20 cellular contexts compared by ENCODE assay signal in the genomic region with DNA sequence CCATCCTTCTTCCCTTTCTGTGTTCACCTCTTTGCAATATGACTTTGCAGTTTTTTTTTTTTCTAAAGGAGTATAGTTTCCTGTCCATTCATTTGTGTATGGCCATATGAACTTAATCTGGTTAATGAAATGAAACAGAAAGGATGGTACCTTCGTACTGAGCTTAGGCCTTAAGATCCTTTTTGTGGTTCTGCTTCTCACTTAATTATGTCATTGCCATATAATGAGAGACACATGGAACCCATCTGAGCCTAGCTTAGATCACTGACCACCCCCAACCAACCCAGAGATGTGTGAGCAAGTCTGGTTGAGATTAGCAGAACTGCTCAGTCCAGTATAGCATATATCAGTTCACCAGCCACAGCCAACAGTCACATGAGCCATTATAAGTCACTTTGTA.
DNase-seq lines count a peak whose midpoint lies in the region; ATAC-seq and TF ChIP-seq lines count a peak whose summit lies in the region.
"Had no signal": no experiment of that assay in that cellular context is flagged by ENCODE, and none has a peak within 500 bp of the region (broad histone marks: within the 10 kb centered on the region; RNA-seq: fewer than 3 reads in every experiment).

No MANE protein-coding gene starts in this region.

- DNase-seq in BE2C: peak; percentile 44
- peak; percentile 43 for DNase-seq in SK-N-DZ (ENCODE audit: low spot score)
- no peak for DNase-seq in SKM-1 treated with dmso at 0.1 percent for 144 hours (lab: John Stamatoyannopoulos, UW; ENCODE audit: unreplicated experiment)
- DNase-seq in GM19240 (ENCODE audit: insufficient read length, low spot score): no peak
- DNase-seq in activated gamma-delta T cell (lab: John Stamatoyannopoulos, UW): no peak
- DNase-seq: 8988T; ACHN; AML-193; C1 segment of cervical spinal cord; Calu3; CD4-positive, alpha-beta memory T cell; COR-L47; DMS53; DMS79 treated with DMSO at 0.1 percent for 48 hours; GF-D8; GOT3; HFFc6 had no signal

- no peaks in the 10 kb centered on the region for H3K36me3 ChIP-seq in BE2C
- H3K36me3 ChIP-seq: HAP-1 had no signal

- no peak overlapping the region for H3K4me3 ChIP-seq in BE2C (ENCODE audit: low read depth, low read length)
- H3K4me3 ChIP-seq: A549, HAP-1 had no signal

- H3K9me3 ChIP-seq in BE2C: no peaks in the 10 kb centered on the region
- H3K9me3 ChIP-seq: A549, HAP-1 had no signal

- no peaks in the 10 kb centered on the region for H3K27me3 ChIP-seq in BE2C

- no peak for TF ChIP-seq CTCF in BE2C (IDR thresholded peaks at IDR 0.05; ENCODE audit: low read depth, low read length)

- peak; percentile 50 for ATAC-seq in HG02981 (IDR thresholded peaks at IDR 0.05; ENCODE audit: unreplicated experiment)
- ATAC-seq: A549 had no signal

- no peaks in the 10 kb centered on the region for H3K4me1 ChIP-seq in BE2C
- H3K4me1 ChIP-seq: A549, HAP-1 had no signal

Comparison
In these comparisons a context has a peak if more than half of its experiments do, and no peak if none do; other contexts are left out.
1. DNase-seq: peak in BE2C (single experiment) and SK-N-DZ (single experiment); none in SKM-1 treated with dmso at 0.1 percent for 144 hours (single experiment), GM19240 (single experiment) and activated gamma-delta T cell (single experiment).